Comparison of ENCODE assay signal across 30 cellular contexts in genomic region chr14:72766296-72766695, GRCh38.
"Had no signal": no experiment of that assay in that cellular context is flagged by ENCODE, and none has a peak within 500 bp of the region (broad histone marks: within the 10 kb centered on the region; RNA-seq: fewer than 3 reads in every experiment).

No MANE protein-coding gene starts in this region.

- DNase-seq: naive B cell; naive thymus-derived CD8-positive, alpha-beta T cell; nephron progenitor cell; nucleus accumbens; ovary; posterior cingulate gyrus; psoas muscle; right cardiac atrium; right lobe of liver; sigmoid colon; small intestine; stimulated activated CD4-positive, alpha-beta T cell treated with anti-CD3 and anti-CD28 coated beads, Interleukin-15, amount 100 ng/mL, for 24 hours; stimulated activated CD4-positive, alpha-beta T cell treated with anti-CD3 and anti-CD28 coated beads, Interleukin-2, amount 100 ng/mL, for 24 hours; stimulated activated CD4-positive, alpha-beta T cell treated with anti-CD3 and anti-CD28 coated beads, Interleukin-2, amount 100 ng/mL, for 48 hours; stimulated activated CD4-positive, alpha-beta T cell treated with anti-CD3 and anti-CD28 coated beads, Interleukin-4, amount 100 ng/mL, for 24 hours; stimulated activated naive B cell treated with anti-CD40 and anti-IgM and Interleukin-4, amounts not matched to agents 10 μg/mL and 1 μg/mL and 100 μg/mL, for 72 hours; stimulated activated naive CD4-positive, alpha-beta T cell treated with Interleukin-2 at 50 U/mL for 16 hours; stomach; thyroid gland; upper lobe of left lung; uterus had no signal

- H3K4me3 ChIP-seq: ovary, psoas muscle, right lobe of liver, sigmoid colon, stomach, thoracic aorta, thyroid gland, tibial nerve, upper lobe of left lung, uterus had no signal

- H3K4me1 Mint-ChIP-seq: naive B cell; nephron progenitor cell; neural crest cell; stimulated activated effector memory CD8-positive, alpha-beta T cell treated with anti-CD3 and anti-CD28 coated beads, Interleukin-12 subunit alpha, Interleukin-12 subunit beta, amount 100 ng/mL, for 72 hours; stimulated activated naive B cell treated with anti-CD40 and anti-IgM and Interleukin-4, amounts not matched to agents 10 μg/mL and 1 μg/mL and 100 μg/mL, for 72 hours had no signal

- H3K36me3 Mint-ChIP-seq: stimulated activated effector memory CD8-positive, alpha-beta T cell treated with anti-CD3 and anti-CD28 coated beads, Interleukin-12 subunit alpha, Interleukin-12 subunit beta, amount 100 ng/mL, for 72 hours had no signal

- H3K27me3 Mint-ChIP-seq: naive B cell; natural killer cell treated with Interleukin-12 subunit alpha and Interleukin-12 subunit beta and Interleukin-15 and Interleukin-18, amount 100 ng/mL, for 72 hours; progenitor cell of endocrine pancreas; stimulated activated naive B cell treated with anti-CD40 and anti-IgM and Interleukin-4, amounts not matched to agents 10 μg/mL and 1 μg/mL and 100 μg/mL, for 72 hours; stimulated activated naive CD8-positive, alpha-beta T cell treated with anti-CD3 and anti-CD28 coated beads, Interleukin-15, Interleukin-2, amounts not matched to agents 100 ng/mL and 50 ng/mL, for 24 hours had no signal

- H2AFZ ChIP-seq: parathyroid adenoma had no signal

- H3K27ac Mint-ChIP-seq: natural killer cell treated with Interleukin-12 subunit alpha and Interleukin-12 subunit beta and Interleukin-15 and Interleukin-18, amount 100 ng/mL, for 72 hours; nephron progenitor cell; progenitor cell of endocrine pancreas; stimulated activated effector memory CD8-positive, alpha-beta T cell treated with anti-CD3 and anti-CD28 coated beads, Interleukin-12 subunit alpha, Interleukin-12 subunit beta, amount 100 ng/mL, for 72 hours; stimulated activated naive B cell treated with anti-CD40 and anti-IgM and Interleukin-4, amounts not matched to agents 10 μg/mL and 1 μg/mL and 100 μg/mL, for 72 hours; stimulated activated naive CD8-positive, alpha-beta T cell treated with anti-CD3 and anti-CD28 coated beads, Interleukin-15, Interleukin-2, amounts not matched to agents 100 ng/mL and 50 ng/mL, for 24 hours had no signal

- H3K9ac ChIP-seq: parathyroid adenoma had no signal

- H3K36me3 ChIP-seq: neutrophil, ovary, right lobe of liver, sigmoid colon, stomach, thoracic aorta, thyroid gland, tibial nerve, upper lobe of left lung, uterus had no signal

- H3K4me3 Mint-ChIP-seq: naive thymus-derived CD8-positive, alpha-beta T cell; natural killer cell treated with Interleukin-12 subunit alpha and Interleukin-12 subunit beta and Interleukin-15 and Interleukin-18, amount 100 ng/mL, for 72 hours; nephron progenitor cell; neural crest cell; stimulated activated effector memory CD8-positive, alpha-beta T cell treated with anti-CD3 and anti-CD28 coated beads, Interleukin-12 subunit alpha, Interleukin-12 subunit beta, amount 100 ng/mL, for 72 hours; stimulated activated naive B cell treated with anti-CD40 and anti-IgM and Interleukin-4, amounts not matched to agents 10 μg/mL and 1 μg/mL and 100 μg/mL, for 72 hours; stimulated activated naive CD8-positive, alpha-beta T cell treated with anti-CD3 and anti-CD28 coated beads, Interleukin-15, Interleukin-2, amounts not matched to agents 100 ng/mL and 50 ng/mL, for 24 hours had no signal

- H3K4me1 ChIP-seq: parathyroid adenoma, psoas muscle, right lobe of liver, sigmoid colon, stomach, thyroid gland, tibial nerve, upper lobe of left lung, uterus had no signal

- H3K79me2 ChIP-seq: parathyroid adenoma had no signal

- H3K27ac ChIP-seq: neutrophil, ovary, parathyroid adenoma, psoas muscle, right lobe of liver, sigmoid colon, stomach, thoracic aorta, thyroid gland, tibial nerve, upper lobe of left lung, uterus had no signal

- FAIRE-seq: small intestine had no signal

- H3K9me3 ChIP-seq: neutrophil, ovary, right lobe of liver, thyroid gland, uterus had no signal

- H3K27me3 ChIP-seq: neutrophil, ovary, right lobe of liver, sigmoid colon, stomach, thyroid gland, tibial nerve, upper lobe of left lung, uterus had no signal
